ENCODE assay signal across 8 cellular contexts in genomic region chr10:122462533-122463465, GRCh38. TPM values are rescaled to one million over a fixed set of nuclear protein-coding genes. Genes with fewer than 3 reads are reported as not detected.
DNase-seq lines count a peak whose midpoint lies in the region; ATAC-seq, FAIRE-seq and TF ChIP-seq lines count a peak whose summit lies in the region.

No MANE protein-coding gene starts in this region.

- H3K36me3 Mint-ChIP-seq in activated naive CD8-positive, alpha-beta T cell treated with anti-CD3 and anti-CD28 coated beads for 36 hours, result no peaks in the 10 kb centered on the region

- H3K9me3 Mint-ChIP-seq in activated naive CD8-positive, alpha-beta T cell treated with anti-CD3 and anti-CD28 coated beads for 36 hours, result no peaks in the 10 kb centered on the region

- H3K27ac Mint-ChIP-seq in activated naive CD8-positive, alpha-beta T cell treated with anti-CD3 and anti-CD28 coated beads for 36 hours, result no peak overlapping the region

- peaks cover 2% of the 10 kb centered on the region; the same call in 1 of the 2 replicates for H3K4me1 ChIP-seq in HEK293 (ENCODE audit: control insufficient read depth, insufficient read depth, low read length)
- H3K4me1 ChIP-seq in left ventricle myocardium inferior, result peaks cover 56% of the 10 kb centered on the region
- H3K4me1 ChIP-seq in prostate gland (replicated peaks), result peaks cover 7% of the 10 kb centered on the region

- WGBS in prostate gland, result 8% methylated on average over 47 of the region's 47 CpGs

- no peaks in the 10 kb centered on the region for H3K9me3 ChIP-seq in HEK293 (ENCODE audit: control insufficient read depth, insufficient read depth, low read depth, low read length)
- H3K9me3 ChIP-seq in left ventricle myocardium inferior (replicated peaks), result no peaks in the 10 kb centered on the region
- no peaks in the 10 kb centered on the region for H3K9me3 ChIP-seq in prostate gland

- CTCF ChIA-PET in HEK293 (lab: Yijun Ruan, JAX), result no interaction called here

- H3K36me3 ChIP-seq in HEK293 (ENCODE audit: control insufficient read depth in 2 of 2, insufficient read depth in 1 of 2, low read length in 2 of 2), result no peaks in the 10 kb centered on the region
- no peaks in the 10 kb centered on the region for H3K36me3 ChIP-seq in left ventricle myocardium inferior
- no peaks in the 10 kb centered on the region for H3K36me3 ChIP-seq in prostate gland

- FAIRE-seq in GM19239 (lab: Jason Lieb, UNC), result no peak

- no peak for TF ChIP-seq CTCF in HEK293 (tag by site-specific recombination; IDR thresholded peaks at IDR 0.05)
- no peak for TF ChIP-seq CTCF in left ventricle myocardium inferior (IDR thresholded peaks at IDR 0.05; ENCODE audit: borderline replicate concordance)
- TF ChIP-seq CTCF in prostate gland (IDR thresholded peaks at IDR 0.05), result no peak

- intact Hi-C loops in left ventricle myocardium inferior (cut with micrococcal nuclease), result no loop called here
- intact Hi-C loops in prostate gland (cut with DNase I), result loop anchor here (5.0 to 10.0 kb wide), 2 partner anchors 35 to 102 kb away; partner anchors contain the start of gene DMBT1

- no peak overlapping the region; the same call in 1 of the 2 replicates for H3K27ac ChIP-seq in HEK293 (ENCODE audit: extremely low read depth, low read depth, low read length)
- H3K27ac ChIP-seq in left ventricle myocardium inferior (replicated peaks), result peak overlapping the region; percentile 85
- peak overlapping the region; percentile 77 to 81 for H3K27ac ChIP-seq in prostate gland

- no peak for TF ChIP-seq POLR2A in prostate gland (IDR thresholded peaks at IDR 0.05)

- peaks cover 14% of the 10 kb centered on the region for H3K4me1 Mint-ChIP-seq in activated naive CD8-positive, alpha-beta T cell treated with anti-CD3 and anti-CD28 coated beads for 36 hours

- no peak for ATAC-seq in HG02852 (IDR thresholded peaks at IDR 0.05; ENCODE audit: unreplicated experiment)

- H3K4me3 Mint-ChIP-seq in activated naive CD8-positive, alpha-beta T cell treated with anti-CD3 and anti-CD28 coated beads for 36 hours, result peak overlapping the region; percentile 80

- H3K27me3 ChIP-seq in left ventricle myocardium inferior (ENCODE audit: low read depth) (no peaks in the 10 kb centered on the region), prostate gland (replicated peaks; ENCODE audit: insufficient read depth) (no peaks in the 10 kb centered on the region)

- H3K4me3 ChIP-seq in HEK293 (ENCODE audit: low read depth, low read length) (peak overlapping the region; percentile 10), left ventricle myocardium inferior (peak overlapping the region; percentile 91), prostate gland (peak overlapping the region; percentile 51 to 55)

- peak; percentile 13 for DNase-seq in activated naive CD8-positive, alpha-beta T cell treated with anti-CD3 and anti-CD28 coated beads for 36 hours
- DNase-seq in left ventricle myocardium inferior, result peak; percentile 72
- DNase-seq in prostate gland (ENCODE audit: low spot score), result peak; percentile 39
- no peak for DNase-seq in GM19239 (ENCODE audit: insufficient read length, low spot score)
- DNase-seq in NCI-H1092 treated with DMSO at 0.1 percent for 48 hours (lab: John Stamatoyannopoulos, UW), result no peak
- no peak for DNase-seq in NCI-H1694 treated with DMSO at 0.1 percent for 48 hours (lab: John Stamatoyannopoulos, UW)

- H3K27me3 Mint-ChIP-seq in activated naive CD8-positive, alpha-beta T cell treated with anti-CD3 and anti-CD28 coated beads for 36 hours, result peaks cover 77% of the 10 kb centered on the region

- POLR2A ChIA-PET in HEK293 (lab: Yijun Ruan, JAX), result no interaction called here

TF ChIP-seq in HEK293, 187 proteins besides CTCF, POLR2A, EP300 and RAD21:
- TF ChIP-seq ZNF221 (tag by site-specific recombination; IDR thresholded peaks at IDR 0.05; ENCODE audit: borderline replicate concordance), result no peak
- no peak for TF ChIP-seq ZNF830 (tag by site-specific recombination; IDR thresholded peaks at IDR 0.05; ENCODE audit: low read depth)
- no peak for TF ChIP-seq OSR2 (tag by site-specific recombination; IDR thresholded peaks at IDR 0.05)
- no peak for TF ChIP-seq KLF10 (tag by site-specific recombination; IDR thresholded peaks at IDR 0.05)
- TF ChIP-seq, protein P1, sequence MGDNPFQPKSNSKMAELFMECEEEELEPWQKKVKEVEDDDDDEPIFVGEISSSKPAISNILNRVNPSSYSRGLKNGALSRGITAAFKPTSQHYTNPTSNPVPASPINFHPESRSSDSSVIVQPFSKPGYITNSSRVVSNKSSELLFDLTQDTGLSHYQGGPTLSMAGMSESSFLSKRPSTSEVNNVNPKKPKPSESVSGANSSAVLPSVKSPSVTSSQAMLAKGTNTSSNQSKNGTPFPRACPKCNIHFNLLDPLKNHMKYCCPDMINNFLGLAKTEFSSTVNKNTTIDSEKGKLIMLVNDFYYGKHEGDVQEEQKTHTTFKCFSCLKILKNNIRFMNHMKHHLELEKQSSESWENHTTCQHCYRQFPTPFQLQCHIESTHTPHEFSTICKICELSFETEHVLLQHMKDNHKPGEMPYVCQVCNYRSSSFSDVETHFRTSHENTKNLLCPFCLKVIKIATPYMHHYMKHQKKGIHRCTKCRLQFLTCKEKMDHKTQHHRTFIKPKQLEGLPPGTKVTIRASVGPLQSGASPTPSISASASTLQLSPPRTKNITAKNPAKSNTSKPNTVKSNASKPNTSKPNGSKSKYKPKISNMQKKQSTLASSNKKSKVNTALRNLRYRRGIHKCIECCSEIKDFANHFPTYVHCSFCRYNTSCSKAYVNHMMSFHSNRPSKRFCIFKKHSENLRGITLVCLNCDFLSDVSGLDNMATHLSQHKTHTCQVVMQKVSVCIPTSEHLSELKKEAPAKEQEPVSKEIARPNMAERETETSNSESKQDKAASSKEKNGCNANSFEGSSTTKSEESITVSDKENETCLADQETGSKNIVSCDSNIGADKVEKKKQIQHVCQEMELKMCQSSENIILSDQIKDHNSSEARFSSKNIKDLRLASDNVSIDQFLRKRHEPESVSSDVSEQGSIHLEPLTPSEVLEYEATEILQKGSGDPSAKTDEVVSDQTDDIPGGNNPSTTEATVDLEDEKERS (tag by site-specific recombination; IDR thresholded peaks at IDR 0.05), result no peak
- TF ChIP-seq ZNF202 (tag by site-specific recombination; IDR thresholded peaks at IDR 0.05; ENCODE audit: borderline replicate concordance), result no peak
- no peak for TF ChIP-seq ZSCAN18 (tag by site-specific recombination; IDR thresholded peaks at IDR 0.05)
- no peak for TF ChIP-seq ZNF157 (tag by site-specific recombination; IDR thresholded peaks at IDR 0.05)
- TF ChIP-seq, protein P2, sequence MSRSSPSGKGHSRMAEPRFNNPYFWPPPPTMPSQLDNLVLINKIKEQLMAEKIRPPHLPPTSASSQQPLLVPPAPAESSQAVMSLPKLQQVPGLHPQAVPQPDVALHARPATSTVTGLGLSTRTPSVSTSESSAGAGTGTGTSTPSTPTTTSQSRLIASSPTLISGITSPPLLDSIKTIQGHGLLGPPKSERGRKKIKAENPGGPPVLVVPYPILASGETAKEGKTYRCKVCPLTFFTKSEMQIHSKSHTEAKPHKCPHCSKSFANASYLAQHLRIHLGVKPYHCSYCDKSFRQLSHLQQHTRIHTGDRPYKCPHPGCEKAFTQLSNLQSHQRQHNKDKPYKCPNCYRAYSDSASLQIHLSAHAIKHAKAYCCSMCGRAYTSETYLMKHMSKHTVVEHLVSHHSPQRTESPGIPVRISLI (tag by site-specific recombination; IDR thresholded peaks at IDR 0.05), result no peak
- TF ChIP-seq ZNF664 (tag by site-specific recombination; IDR thresholded peaks at IDR 0.05), result no peak
- TF ChIP-seq ZNF626 (tag by site-specific recombination; IDR thresholded peaks at IDR 0.05), result no peak
- no peak for TF ChIP-seq ZNF701 (tag by site-specific recombination; IDR thresholded peaks at IDR 0.05)
- no peak for TF ChIP-seq ZNF837 (tag by site-specific recombination; IDR thresholded peaks at IDR 0.05)
- TF ChIP-seq, protein P3, sequence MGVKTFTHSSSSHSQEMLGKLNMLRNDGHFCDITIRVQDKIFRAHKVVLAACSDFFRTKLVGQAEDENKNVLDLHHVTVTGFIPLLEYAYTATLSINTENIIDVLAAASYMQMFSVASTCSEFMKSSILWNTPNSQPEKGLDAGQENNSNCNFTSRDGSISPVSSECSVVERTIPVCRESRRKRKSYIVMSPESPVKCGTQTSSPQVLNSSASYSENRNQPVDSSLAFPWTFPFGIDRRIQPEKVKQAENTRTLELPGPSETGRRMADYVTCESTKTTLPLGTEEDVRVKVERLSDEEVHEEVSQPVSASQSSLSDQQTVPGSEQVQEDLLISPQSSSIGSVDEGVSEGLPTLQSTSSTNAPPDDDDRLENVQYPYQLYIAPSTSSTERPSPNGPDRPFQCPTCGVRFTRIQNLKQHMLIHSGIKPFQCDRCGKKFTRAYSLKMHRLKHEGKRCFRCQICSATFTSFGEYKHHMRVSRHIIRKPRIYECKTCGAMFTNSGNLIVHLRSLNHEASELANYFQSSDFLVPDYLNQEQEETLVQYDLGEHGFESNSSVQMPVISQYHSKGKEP (tag by site-specific recombination; IDR thresholded peaks at IDR 0.05), result no peak
- TF ChIP-seq ZNF133 (tag by site-specific recombination; IDR thresholded peaks at IDR 0.05), result no peak
- no peak for TF ChIP-seq ZNF600 (tag by site-specific recombination; IDR thresholded peaks at IDR 0.05)
- TF ChIP-seq ZNF670 (tag by site-specific recombination; IDR thresholded peaks at IDR 0.05; ENCODE audit: low read depth), result no peak
- no peak for TF ChIP-seq ZNF302 (tag by site-specific recombination; IDR thresholded peaks at IDR 0.05; ENCODE audit: low read depth)

RNA-seq across cellular contexts. Expression of gene HTRA1, which starts 1.4 kb away (rescaled TPM):
- total RNA-seq in activated naive CD8-positive, alpha-beta T cell treated with anti-CD3 and anti-CD28 coated beads for 36 hours, result not detected
- total RNA-seq in left ventricle myocardium inferior (62.6 TPM), prostate gland (10 to 100 TPM; 41.4 to 61.8 TPM)

RNA-seq across cellular contexts. Expression of gene ARMS2, which starts 8.3 kb away (rescaled TPM):
- total RNA-seq in activated naive CD8-positive, alpha-beta T cell treated with anti-CD3 and anti-CD28 coated beads for 36 hours, result not detected
- total RNA-seq in left ventricle myocardium inferior (0.27 TPM), prostate gland (1 to 10 TPM in 1 of 2 donors, not detected in 1; 1.1 TPM)

Comparison
In these comparisons a context has a peak if more than half of its experiments do, and no peak if none do; other contexts are left out.
1. H3K4me3 ChIP-seq: peak in every context shown above with its lines; median percentile 91 in left ventricle myocardium inferior; 53 in prostate gland; 10 in HEK293.
2. DNase-seq: peak in activated naive CD8-positive, alpha-beta T cell treated with anti-CD3 and anti-CD28 coated beads for 36 hours (single experiment), left ventricle myocardium inferior (single experiment) and prostate gland (single experiment); none in GM19239 (single experiment), NCI-H1092 treated with DMSO at 0.1 percent for 48 hours (single experiment) and NCI-H1694 treated with DMSO at 0.1 percent for 48 hours (single experiment).
3. RNA of gene HTRA1, which starts 1.4 kb away (total RNA-seq): 62.6 TPM in left ventricle myocardium inferior (single experiment) and 41.4 to 61.8 TPM in prostate gland; not detected in activated naive CD8-positive, alpha-beta T cell treated with anti-CD3 and anti-CD28 coated beads for 36 hours; every median in the first group is over 10 times any median in the second.